In the genomic region with DNA sequence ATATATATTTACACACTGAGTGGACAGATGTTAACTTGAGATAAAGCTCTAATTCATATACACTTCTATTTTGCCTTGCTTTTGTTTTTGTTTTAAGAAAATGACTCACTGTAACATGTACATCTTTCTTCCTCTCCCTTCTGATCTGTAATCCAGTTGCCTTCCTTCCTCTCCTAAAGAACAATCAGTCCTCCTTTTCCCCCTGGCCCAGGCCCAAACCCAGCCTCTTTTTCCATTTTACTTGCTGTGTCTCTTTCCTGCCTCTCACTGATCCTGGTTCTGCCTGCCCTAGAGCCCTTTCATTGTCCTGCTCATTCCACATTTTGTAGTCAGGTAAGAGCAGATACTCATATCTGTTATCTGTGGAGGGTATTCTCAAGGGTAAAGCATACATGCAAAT, we compare ENCODE assay signal across 2 cellular contexts.
A peak's percentile ranks its signal among the peaks of the same experiment; 100 is the strongest.
TF ChIP-seq lines count a peak whose summit lies in the region.

No MANE protein-coding gene starts in this region.

TF ChIP-seq in endothelial cell of umbilical vein, 7 proteins besides CTCF, POLR2A, EP300 and RAD21:
- TF ChIP-seq, protein P1, sequence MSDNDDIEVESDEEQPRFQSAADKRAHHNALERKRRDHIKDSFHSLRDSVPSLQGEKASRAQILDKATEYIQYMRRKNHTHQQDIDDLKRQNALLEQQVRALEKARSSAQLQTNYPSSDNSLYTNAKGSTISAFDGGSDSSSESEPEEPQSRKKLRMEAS (IDR thresholded peaks at IDR 0.05; ENCODE audit: insufficient read depth, insufficient read length), result no peak
- TF ChIP-seq GATA2 (IDR thresholded peaks at IDR 0.05; ENCODE audit: insufficient read depth, insufficient read length, low read depth, low read length) (peak; percentile 87), FOS (IDR thresholded peaks at IDR 0.05; ENCODE audit: borderline replicate concordance, insufficient read depth, low read length) (peak; percentile 90), JUN (IDR thresholded peaks at IDR 0.05; ENCODE audit: borderline replicate concordance, insufficient read depth, insufficient read length, low read depth) (peak; percentile 92), EZH2 (IDR thresholded peaks at IDR 0.05; ENCODE audit: borderline replicate concordance, low read depth, low read length, severe bottlenecking) (no peak), POLR2AphosphoS5 (IDR thresholded peaks at IDR 0.05; ENCODE audit: insufficient read depth, low read depth, low read length) (peak; percentile 76), MYC (IDR thresholded peaks at IDR 0.05; ENCODE audit: low read depth, low read length) (no peak)
TF ChIP-seq in endothelial cell of umbilical vein: peak in this region for 4.

TF ChIP-seq in HepG2, 621 proteins besides CTCF, POLR2A, EP300 and RAD21:
- TF ChIP-seq NCOA5 (CRISPR knock-in tag; IDR thresholded peaks at IDR 0.05) (no peak), ZNF235 (CRISPR knock-in tag; IDR thresholded peaks at IDR 0.05; ENCODE audit: borderline replicate concordance) (no peak), SCMH1 (CRISPR knock-in tag; IDR thresholded peaks at IDR 0.05; ENCODE audit: borderline replicate concordance) (no peak), ZNF383 (CRISPR knock-in tag; IDR thresholded peaks at IDR 0.05; ENCODE audit: borderline replicate concordance) (no peak), ZFP90 (CRISPR knock-in tag; IDR thresholded peaks at IDR 0.05; ENCODE audit: borderline replicate concordance) (no peak), ZNF616 (CRISPR knock-in tag; IDR thresholded peaks at IDR 0.05; ENCODE audit: low read depth) (no peak), FOXA1 (IDR thresholded peaks at IDR 0.05) (no peak), FOXA1 (CRISPR knock-in tag; IDR thresholded peaks at IDR 0.05) (no peak), NRL (CRISPR knock-in tag; IDR thresholded peaks at IDR 0.05; ENCODE audit: borderline replicate concordance) (no peak), ZFP36 (IDR thresholded peaks at IDR 0.05; ENCODE audit: borderline replicate concordance, low read depth, low read length, partially characterized antibody) (no peak), ZSCAN31 (CRISPR knock-in tag; IDR thresholded peaks at IDR 0.05; ENCODE audit: low read depth) (no peak), ZBTB7B (CRISPR knock-in tag; IDR thresholded peaks at IDR 0.05) (no peak), SOX6 (IDR thresholded peaks at IDR 0.05) (no peak), SOX6 (CRISPR knock-in tag; IDR thresholded peaks at IDR 0.05) (no peak), NFE2 (CRISPR knock-in tag; IDR thresholded peaks at IDR 0.05) (no peak), ZNF569 (CRISPR knock-in tag; IDR thresholded peaks at IDR 0.05; ENCODE audit: borderline replicate concordance) (no peak)
- TF ChIP-seq, protein P2, sequence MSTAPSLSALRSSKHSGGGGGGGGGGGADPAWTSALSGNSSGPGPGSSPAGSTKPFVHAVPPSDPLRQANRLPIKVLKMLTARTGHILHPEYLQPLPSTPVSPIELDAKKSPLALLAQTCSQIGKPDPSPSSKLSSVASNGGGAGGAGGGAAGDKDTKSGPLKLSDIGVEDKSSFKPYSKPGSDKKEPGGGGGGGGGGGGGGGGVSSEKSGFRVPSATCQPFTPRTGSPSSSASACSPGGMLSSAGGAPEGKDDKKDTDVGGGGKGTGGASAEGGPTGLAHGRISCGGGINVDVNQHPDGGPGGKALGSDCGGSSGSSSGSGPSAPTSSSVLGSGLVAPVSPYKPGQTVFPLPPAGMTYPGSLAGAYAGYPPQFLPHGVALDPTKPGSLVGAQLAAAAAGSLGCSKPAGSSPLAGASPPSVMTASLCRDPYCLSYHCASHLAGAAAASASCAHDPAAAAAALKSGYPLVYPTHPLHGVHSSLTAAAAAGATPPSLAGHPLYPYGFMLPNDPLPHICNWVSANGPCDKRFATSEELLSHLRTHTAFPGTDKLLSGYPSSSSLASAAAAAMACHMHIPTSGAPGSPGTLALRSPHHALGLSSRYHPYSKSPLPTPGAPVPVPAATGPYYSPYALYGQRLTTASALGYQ (CRISPR knock-in tag; IDR thresholded peaks at IDR 0.05), result no peak
- TF ChIP-seq, protein P3, sequence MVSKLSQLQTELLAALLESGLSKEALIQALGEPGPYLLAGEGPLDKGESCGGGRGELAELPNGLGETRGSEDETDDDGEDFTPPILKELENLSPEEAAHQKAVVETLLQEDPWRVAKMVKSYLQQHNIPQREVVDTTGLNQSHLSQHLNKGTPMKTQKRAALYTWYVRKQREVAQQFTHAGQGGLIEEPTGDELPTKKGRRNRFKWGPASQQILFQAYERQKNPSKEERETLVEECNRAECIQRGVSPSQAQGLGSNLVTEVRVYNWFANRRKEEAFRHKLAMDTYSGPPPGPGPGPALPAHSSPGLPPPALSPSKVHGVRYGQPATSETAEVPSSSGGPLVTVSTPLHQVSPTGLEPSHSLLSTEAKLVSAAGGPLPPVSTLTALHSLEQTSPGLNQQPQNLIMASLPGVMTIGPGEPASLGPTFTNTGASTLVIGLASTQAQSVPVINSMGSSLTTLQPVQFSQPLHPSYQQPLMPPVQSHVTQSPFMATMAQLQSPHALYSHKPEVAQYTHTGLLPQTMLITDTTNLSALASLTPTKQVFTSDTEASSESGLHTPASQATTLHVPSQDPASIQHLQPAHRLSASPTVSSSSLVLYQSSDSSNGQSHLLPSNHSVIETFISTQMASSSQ (IDR thresholded peaks at IDR 0.05; ENCODE audit: low read depth), result no peak
- TF ChIP-seq, protein P3 (CRISPR knock-in tag; IDR thresholded peaks at IDR 0.05; ENCODE audit: borderline replicate concordance), result no peak
- TF ChIP-seq, protein P4, sequence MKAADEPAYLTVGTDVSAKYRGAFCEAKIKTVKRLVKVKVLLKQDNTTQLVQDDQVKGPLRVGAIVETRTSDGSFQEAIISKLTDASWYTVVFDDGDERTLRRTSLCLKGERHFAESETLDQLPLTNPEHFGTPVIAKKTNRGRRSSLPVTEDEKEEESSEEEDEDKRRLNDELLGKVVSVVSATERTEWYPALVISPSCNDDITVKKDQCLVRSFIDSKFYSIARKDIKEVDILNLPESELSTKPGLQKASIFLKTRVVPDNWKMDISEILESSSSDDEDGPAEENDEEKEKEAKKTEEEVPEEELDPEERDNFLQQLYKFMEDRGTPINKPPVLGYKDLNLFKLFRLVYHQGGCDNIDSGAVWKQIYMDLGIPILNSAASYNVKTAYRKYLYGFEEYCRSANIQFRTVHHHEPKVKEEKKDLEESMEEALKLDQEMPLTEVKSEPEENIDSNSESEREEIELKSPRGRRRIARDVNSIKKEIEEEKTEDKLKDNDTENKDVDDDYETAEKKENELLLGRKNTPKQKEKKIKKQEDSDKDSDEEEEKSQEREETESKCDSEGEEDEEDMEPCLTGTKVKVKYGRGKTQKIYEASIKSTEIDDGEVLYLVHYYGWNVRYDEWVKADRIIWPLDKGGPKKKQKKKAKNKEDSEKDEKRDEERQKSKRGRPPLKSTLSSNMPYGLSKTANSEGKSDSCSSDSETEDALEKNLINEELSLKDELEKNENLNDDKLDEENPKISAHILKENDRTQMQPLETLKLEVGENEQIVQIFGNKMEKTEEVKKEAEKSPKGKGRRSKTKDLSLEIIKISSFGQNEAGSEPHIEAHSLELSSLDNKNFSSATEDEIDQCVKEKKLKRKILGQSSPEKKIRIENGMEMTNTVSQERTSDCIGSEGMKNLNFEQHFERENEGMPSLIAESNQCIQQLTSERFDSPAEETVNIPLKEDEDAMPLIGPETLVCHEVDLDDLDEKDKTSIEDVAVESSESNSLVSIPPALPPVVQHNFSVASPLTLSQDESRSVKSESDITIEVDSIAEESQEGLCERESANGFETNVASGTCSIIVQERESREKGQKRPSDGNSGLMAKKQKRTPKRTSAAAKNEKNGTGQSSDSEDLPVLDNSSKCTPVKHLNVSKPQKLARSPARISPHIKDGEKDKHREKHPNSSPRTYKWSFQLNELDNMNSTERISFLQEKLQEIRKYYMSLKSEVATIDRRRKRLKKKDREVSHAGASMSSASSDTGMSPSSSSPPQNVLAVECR (CRISPR knock-in tag; IDR thresholded peaks at IDR 0.05; ENCODE audit: borderline replicate concordance), result no peak
